Comparison of ENCODE assay signal across 20 cellular contexts in the genomic region with DNA sequence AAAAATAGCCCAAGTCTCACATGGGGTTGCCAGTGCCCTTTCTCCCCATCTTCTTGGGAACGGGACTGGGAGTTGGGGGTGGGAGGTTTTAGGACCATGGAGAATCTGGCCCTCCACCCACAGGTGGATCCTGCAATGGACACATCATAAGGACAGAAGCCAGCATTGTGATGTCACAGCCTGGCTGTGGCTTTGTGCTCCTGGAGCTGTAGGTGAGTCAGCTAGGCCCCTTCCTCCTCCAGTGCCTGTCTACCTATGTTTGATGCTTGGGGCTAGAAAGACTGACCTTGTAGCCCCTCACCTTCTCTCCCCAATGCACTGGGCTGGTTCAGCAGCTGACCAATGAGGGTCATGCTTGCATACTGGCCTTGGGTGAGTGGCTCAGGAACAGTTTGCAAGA. TPM values are rescaled to one million over a fixed set of nuclear protein-coding genes. Genes with fewer than 3 reads are reported as not detected.
DNase-seq lines count a peak whose midpoint lies in the region; ATAC-seq and TF ChIP-seq lines count a peak whose summit lies in the region.
"Had no signal": no experiment of that assay in that cellular context is flagged by ENCODE, and none has a peak within 500 bp of the region (broad histone marks: within the 10 kb centered on the region; RNA-seq: fewer than 3 reads in every experiment).

A gene (plus strand): TSS at position 220 of the 400 bp plus-strand sequence. CDS start 831 bp downstream, outside the sequence.

- in situ Hi-C loops in gastrocnemius medialis (cut with MboI; ENCODE audit: low sequenced_read_pairs in 4 of 4), result loop anchor here in 2 of 4 donors (5.0 to 10.0 kb wide), 2 partner anchors 52 to 55 kb away; no protein-coding TSS in a partner anchor

- peak in 1 of 2 donors; percentile 43 for DNase-seq in activated T-cell treated with anti-CD3 and anti-CD28 coated beads, Interleukin-2, amount 50 U/mL, for 72 hours
- no peak for DNase-seq in activated T-cell treated with anti-CD3 and anti-CD28 coated beads, Interleukin-2, amount 50 U/mL, for 1 hour
- DNase-seq in activated naive CD8-positive, alpha-beta T cell treated with anti-CD3 and anti-CD28 coated beads, Interleukin-2, amount 50 U/mL, for 24 hours, result peak; percentile 26
- DNase-seq in gastrocnemius medialis (peak in 1 of 2 donors; percentile 50), NAMALWA (ENCODE audit: low spot score) (no peak), A172 (ENCODE audit: low spot score) (no peak)
- DNase-seq: CD8-positive, alpha-beta memory T cell; naive B cell; NCI-H446 treated with DMSO at 0.1 percent for 48 hours; T-helper 17 cell had no signal

- no peak within 1 kb of the TSS for H3K27ac ChIP-seq in HEK293 (ENCODE audit: extremely low read depth, low read depth, low read length)
- peak within 1 kb of the TSS; percentile 97 to 100 (median 97) for H3K27ac ChIP-seq in gastrocnemius medialis
- H3K27ac ChIP-seq: epithelial cell of prostate, parathyroid adenoma had no signal

- H3K4me3 ChIP-seq in HEK293 (ENCODE audit: low read depth, low read length) (no peak within 1 kb of the TSS), gastrocnemius medialis (peak within 1 kb of the TSS in 1 of 4 donors; percentile 15)
- H3K4me3 ChIP-seq: GM12878, lung had no signal

- TF ChIP-seq POLR2A in gastrocnemius medialis (IDR thresholded peaks at IDR 0.05), result no peak

- H3K36me3 ChIP-seq in HEK293 (ENCODE audit: control insufficient read depth in 2 of 2, insufficient read depth in 1 of 2, low read length in 2 of 2) (no peaks in the 10 kb centered on the region), gastrocnemius medialis (no peaks in the 10 kb centered on the region)

- no peaks in the 10 kb centered on the region for H3K36me3 Mint-ChIP-seq in activated T-cell treated with anti-CD3 and anti-CD28 coated beads, Interleukin-2, amount 50 U/mL, for 72 hours (ENCODE audit: insufficient read depth in 2 of 2)
- H3K36me3 Mint-ChIP-seq in activated naive CD8-positive, alpha-beta T cell treated with anti-CD3 and anti-CD28 coated beads, Interleukin-2, amount 50 U/mL, for 24 hours (ENCODE audit: low read depth), result no peaks in the 10 kb centered on the region
- H3K36me3 Mint-ChIP-seq: CD8-positive, alpha-beta memory T cell; naive B cell had no signal

- no peaks in the 10 kb centered on the region for H3K9me3 ChIP-seq in HEK293 (ENCODE audit: control insufficient read depth, insufficient read depth, low read depth, low read length)
- H3K9me3 ChIP-seq in gastrocnemius medialis, result no peaks in the 10 kb centered on the region

- H3K9me3 Mint-ChIP-seq in activated T-cell treated with anti-CD3 and anti-CD28 coated beads, Interleukin-2, amount 50 U/mL, for 72 hours, result no peaks in the 10 kb centered on the region
- H3K9me3 Mint-ChIP-seq in activated naive CD8-positive, alpha-beta T cell treated with anti-CD3 and anti-CD28 coated beads, Interleukin-2, amount 50 U/mL, for 24 hours, result no peaks in the 10 kb centered on the region
- H3K9me3 Mint-ChIP-seq: CD8-positive, alpha-beta memory T cell; naive B cell had no signal

- H3K4me1 ChIP-seq in HEK293 (ENCODE audit: control insufficient read depth, insufficient read depth, low read length), result no peaks in the 10 kb centered on the region; the same call in 1 of the 2 replicates
- H3K4me1 ChIP-seq in gastrocnemius medialis, result peaks cover 53 to 61% of the 10 kb centered on the region in 2 donors
- H3K4me1 ChIP-seq: parathyroid adenoma had no signal

- CTCF ChIA-PET in HEK293 (lab: Yijun Ruan, JAX), result interaction anchor here (0.6 to 2.0 kb wide), 5 partner anchors 8 to 333 kb away, joined by 3 to 14 read pairs (median 4); no protein-coding TSS in a partner anchor

- peak; percentile 31 to 57 for ATAC-seq in activated T-cell treated with anti-CD3 and anti-CD28 coated beads, Interleukin-2, amount 50 U/mL, for 72 hours (replicated peaks in 1 of 2)
- ATAC-seq in activated naive CD8-positive, alpha-beta T cell treated with anti-CD3 and anti-CD28 coated beads, Interleukin-2, amount 50 U/mL, for 24 hours, result peak; percentile 21
- no peak for ATAC-seq in gastrocnemius medialis
- no peak for ATAC-seq in HG02763 (IDR thresholded peaks at IDR 0.05; ENCODE audit: unreplicated experiment)
- ATAC-seq: GM12878, Right ventricle myocardium inferior, T-helper 17 cell had no signal

- no peak within 1 kb of the TSS for H3K27ac Mint-ChIP-seq in activated T-cell treated with anti-CD3 and anti-CD28 coated beads, Interleukin-2, amount 50 U/mL, for 72 hours
- H3K27ac Mint-ChIP-seq in activated naive CD8-positive, alpha-beta T cell treated with anti-CD3 and anti-CD28 coated beads, Interleukin-2, amount 50 U/mL, for 24 hours, result peak within 1 kb of the TSS; percentile 81
- H3K27ac Mint-ChIP-seq: naive B cell, T-helper 17 cell had no signal

- H3K27me3 ChIP-seq in gastrocnemius medialis, result no peaks in the 10 kb centered on the region

- no peak for TF ChIP-seq CTCF in HEK293 (tag by site-specific recombination; IDR thresholded peaks at IDR 0.05)
- TF ChIP-seq CTCF in gastrocnemius medialis (IDR thresholded peaks at IDR 0.05 in 4 of 5, conservative IDR thresholded peaks at IDR 0.05 in 1 of 5), result no peak

- peak within 1 kb of the TSS in 1 of 2 donors; percentile 61 for H3K4me3 Mint-ChIP-seq in activated T-cell treated with anti-CD3 and anti-CD28 coated beads, Interleukin-2, amount 50 U/mL, for 72 hours
- H3K4me3 Mint-ChIP-seq in activated naive CD8-positive, alpha-beta T cell treated with anti-CD3 and anti-CD28 coated beads, Interleukin-2, amount 50 U/mL, for 24 hours, result no peak within 1 kb of the TSS
- H3K4me3 Mint-ChIP-seq: CD8-positive, alpha-beta memory T cell; naive B cell; T-helper 17 cell had no signal

- intact Hi-C loops in gastrocnemius medialis (cut with DNase I; ENCODE audit: low total_unique reads), result loop anchor here (5.0 kb wide), 1 partner anchor 40 kb away; no protein-coding TSS in a partner anchor

- no peaks in the 10 kb centered on the region for H3K27me3 Mint-ChIP-seq in activated T-cell treated with anti-CD3 and anti-CD28 coated beads, Interleukin-2, amount 50 U/mL, for 72 hours (ENCODE audit: low read depth)
- H3K27me3 Mint-ChIP-seq in activated naive CD8-positive, alpha-beta T cell treated with anti-CD3 and anti-CD28 coated beads, Interleukin-2, amount 50 U/mL, for 24 hours, result peaks cover 6% of the 10 kb centered on the region
- H3K27me3 Mint-ChIP-seq: T-helper 17 cell had no signal

- POLR2A ChIA-PET in HEK293 (lab: Yijun Ruan, JAX), result interaction anchor here (1.4 kb wide), 1 partner anchor 15 kb away, joined by 4 read pairs; no protein-coding TSS in a partner anchor

- peaks cover 71% of the 10 kb centered on the region for H3K4me1 Mint-ChIP-seq in activated T-cell treated with anti-CD3 and anti-CD28 coated beads, Interleukin-2, amount 50 U/mL, for 72 hours (ENCODE audit: low read depth)
- peaks cover 59% of the 10 kb centered on the region for H3K4me1 Mint-ChIP-seq in activated naive CD8-positive, alpha-beta T cell treated with anti-CD3 and anti-CD28 coated beads, Interleukin-2, amount 50 U/mL, for 24 hours

TF ChIP-seq in HEK293, 187 proteins besides CTCF, POLR2A, EP300 and RAD21:
- no peak for TF ChIP-seq ZNF701 (tag by site-specific recombination; IDR thresholded peaks at IDR 0.05)
- TF ChIP-seq ZFHX2 (tag by site-specific recombination; conservative IDR thresholded peaks at IDR 0.05), result peak; percentile 43; the same call in 1 of the 2 replicates
- TF ChIP-seq ZNF629 (tag by site-specific recombination; IDR thresholded peaks at IDR 0.05), result peak; percentile 39; the same call in 1 of the 2 replicates
- TF ChIP-seq SCRT2 (tag by site-specific recombination; IDR thresholded peaks at IDR 0.05), result peak; percentile 48; the same call in 1 of the 2 replicates

RNA-seq across cellular contexts. Expression of the gene that starts here (rescaled TPM):
- 1 to 10 TPM; 1.6 to 2.2 TPM for total RNA-seq in activated T-cell treated with anti-CD3 and anti-CD28 coated beads, Interleukin-2, amount 50 U/mL, for 72 hours
- total RNA-seq in gastrocnemius medialis, result under 1 TPM in 2 of 4 donors, not detected in 2; 0.56 to 0.61 TPM
- total RNA-seq in A172 (2014; rRNA removed; shearing (Covaris generic)), result not detected in 2 replicates
- total RNA-seq: CD8-positive, alpha-beta memory T cell; G401; glomerular endothelial cell; GM12878; HT-29; lung; T-helper 17 cell had no signal

Comparison
In these comparisons a context has a peak if more than half of its experiments do, and no peak if none do; other contexts are left out.
1. ATAC-seq: peak in activated T-cell treated with anti-CD3 and anti-CD28 coated beads, Interleukin-2, amount 50 U/mL, for 72 hours (2 of 2) and activated naive CD8-positive, alpha-beta T cell treated with anti-CD3 and anti-CD28 coated beads, Interleukin-2, amount 50 U/mL, for 24 hours (single experiment); none in gastrocnemius medialis (0 of 2) and HG02763 (single experiment).